Comparison of ENCODE assay signal across 8 cellular contexts in the genomic region with DNA sequence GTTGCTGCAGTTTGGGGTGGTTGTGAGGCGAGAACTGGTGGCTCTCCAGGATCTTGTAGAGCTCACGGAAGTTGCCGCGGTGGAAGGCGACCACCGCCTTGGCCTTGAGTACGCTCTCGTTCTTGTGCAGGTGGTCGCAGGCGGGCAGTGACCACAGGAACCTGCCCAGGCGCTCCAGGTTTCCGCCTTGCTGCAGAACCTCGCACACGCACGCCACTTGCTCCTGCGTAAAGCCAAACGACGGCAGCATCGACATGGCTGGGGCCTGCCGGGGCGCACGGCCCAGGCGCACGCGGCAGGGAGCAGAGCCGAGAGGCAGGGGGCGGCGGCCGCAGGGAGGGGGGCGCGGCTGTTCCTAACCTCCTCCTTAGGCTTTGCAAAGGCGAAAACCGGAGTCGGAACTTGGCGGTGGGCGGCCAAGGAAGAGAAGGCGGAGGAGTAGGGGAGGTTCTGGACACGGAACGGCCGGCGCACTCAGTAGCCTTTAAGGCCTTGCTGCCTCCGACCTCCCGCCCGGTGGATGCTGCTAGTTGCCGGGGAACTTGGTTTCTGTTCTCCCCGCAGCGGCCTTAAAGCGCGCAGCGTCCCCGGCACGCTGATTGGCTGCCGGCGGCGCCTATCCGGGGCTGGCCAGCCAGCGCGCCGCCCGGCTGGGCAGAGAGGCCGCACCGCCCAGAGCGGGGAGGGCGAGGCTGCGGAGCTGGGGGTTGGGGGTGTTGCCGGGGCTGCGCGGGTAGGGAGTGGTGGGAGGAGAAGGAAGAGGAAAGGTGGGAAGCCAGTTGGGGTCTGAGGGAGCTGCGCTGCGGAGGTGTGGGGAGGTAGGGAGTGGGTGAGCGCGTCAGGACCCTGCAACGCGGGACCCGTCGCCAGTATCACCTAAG. TPM values are rescaled to one million over a fixed set of nuclear protein-coding genes. Genes with fewer than 3 reads are reported as not detected.
A peak's percentile ranks its signal among the peaks of the same experiment; 100 is the strongest.
DNase-seq lines count a peak whose midpoint lies in the region; ATAC-seq and TF ChIP-seq lines count a peak whose summit lies in the region.

A gene (minus strand): TSS at position 544 of the 881 bp plus-strand sequence. CDS start 288 bp downstream, at position 256.

- peaks cover 53% of the 10 kb centered on the region for H3K4me1 Mint-ChIP-seq in stimulated activated naive CD8-positive, alpha-beta T cell treated with anti-CD3 and anti-CD28 coated beads, Interleukin-15, Interleukin-2, amounts not matched to agents 100 ng/mL and 50 ng/mL, for 24 hours (ENCODE audit: low read depth)

- H3K27me3 Mint-ChIP-seq in stimulated activated naive CD8-positive, alpha-beta T cell treated with anti-CD3 and anti-CD28 coated beads, Interleukin-15, Interleukin-2, amounts not matched to agents 100 ng/mL and 50 ng/mL, for 24 hours: peaks cover 94% of the 10 kb centered on the region

- H3K27ac Mint-ChIP-seq in stimulated activated naive CD8-positive, alpha-beta T cell treated with anti-CD3 and anti-CD28 coated beads, Interleukin-15, Interleukin-2, amounts not matched to agents 100 ng/mL and 50 ng/mL, for 24 hours: no peak within 1 kb of the TSS

- H3K27ac ChIP-seq in RWPE2 (ENCODE audit: poor library complexity, severe bottlenecking): peak within 1 kb of the TSS; percentile 34
- H3K27ac ChIP-seq in coronary artery: peak within 1 kb of the TSS in 1 of 2 donors; percentile 56
- no peak within 1 kb of the TSS for H3K27ac ChIP-seq in left lung

- H3K36me3 Mint-ChIP-seq in stimulated activated naive CD8-positive, alpha-beta T cell treated with anti-CD3 and anti-CD28 coated beads, Interleukin-15, Interleukin-2, amounts not matched to agents 100 ng/mL and 50 ng/mL, for 24 hours (ENCODE audit: low read depth): no peaks in the 10 kb centered on the region

- no peak for TF ChIP-seq CTCF in RWPE2 (IDR thresholded peaks at IDR 0.05; ENCODE audit: poor library complexity, severe bottlenecking)
- no peak for TF ChIP-seq CTCF in coronary artery (IDR thresholded peaks at IDR 0.05)
- no peak for TF ChIP-seq CTCF in left lung (IDR thresholded peaks at IDR 0.05)

- H3K36me3 ChIP-seq in MG63 (peaks cover 3% of the 10 kb centered on the region; the same call in 1 of the 2 replicates), RWPE2 (ENCODE audit: low read depth) (peaks cover 14% of the 10 kb centered on the region), left lung (no peaks in the 10 kb centered on the region)

- intact Hi-C loops in left lung (cut with DNase I): no loop called here

- no peaks in the 10 kb centered on the region for H3K4me1 ChIP-seq in RWPE2 (ENCODE audit: insufficient read depth, poor library complexity, severe bottlenecking)
- H3K4me1 ChIP-seq in left lung: peaks cover 16 to 35% of the 10 kb centered on the region in 2 donors

- ATAC-seq in GM21381 (IDR thresholded peaks at IDR 0.05; ENCODE audit: unreplicated experiment) (peak; percentile 73), RWPE2 (ENCODE audit: low read depth) (peak; percentile 88), left lung (peak; percentile 95)

- peak within 1 kb of the TSS; percentile 41 for H3K4me3 Mint-ChIP-seq in stimulated activated naive CD8-positive, alpha-beta T cell treated with anti-CD3 and anti-CD28 coated beads, Interleukin-15, Interleukin-2, amounts not matched to agents 100 ng/mL and 50 ng/mL, for 24 hours

- H3K4me3 ChIP-seq in MG63: peak within 1 kb of the TSS; percentile 64
- H3K4me3 ChIP-seq in RWPE2 (ENCODE audit: severe bottlenecking): peak within 1 kb of the TSS; percentile 45
- peak within 1 kb of the TSS; percentile 73 for H3K4me3 ChIP-seq in coronary artery
- H3K4me3 ChIP-seq in left lung: peak within 1 kb of the TSS; percentile 33 to 41

- H3K27me3 ChIP-seq in MG63 (no peaks in the 10 kb centered on the region), RWPE2 (ENCODE audit: insufficient read depth, poor library complexity, severe bottlenecking) (no peaks in the 10 kb centered on the region), left lung (peaks cover 94 to 100% of the 10 kb centered on the region in 2 donors)

- no peaks in the 10 kb centered on the region for H3K9me3 ChIP-seq in MG63
- no peaks in the 10 kb centered on the region for H3K9me3 ChIP-seq in RWPE2 (ENCODE audit: severe bottlenecking)
- H3K9me3 ChIP-seq in left lung: no peaks in the 10 kb centered on the region

- DNase-seq in COR-L47 (lab: John Stamatoyannopoulos, UW) (peak; percentile 84), MG63 (peak; percentile 85), RWPE2 (ENCODE audit: low spot score) (peak; percentile 94), coronary artery (ENCODE audit: low spot score) (peak; percentile 79), left lung (peak; percentile 65 to 87)
- no peak for DNase-seq in stimulated activated naive CD4-positive, alpha-beta T cell treated with Interleukin-2 at 50 U/mL for 16 hours (lab: John Stamatoyannopoulos, UW)

- H3K9me3 Mint-ChIP-seq in stimulated activated naive CD8-positive, alpha-beta T cell treated with anti-CD3 and anti-CD28 coated beads, Interleukin-15, Interleukin-2, amounts not matched to agents 100 ng/mL and 50 ng/mL, for 24 hours: no peaks in the 10 kb centered on the region

RNA-seq across cellular contexts. Expression of the gene that starts here (rescaled TPM):
- 4.1 and 10.7 TPM in 2 replicates for total RNA-seq in MG63 (2014; rRNA removed; shearing (Covaris generic); ENCODE audit: low replicate concordance)
- 1 to 10 TPM in 1 of 2 donors, not detected in 1; 1.3 TPM for total RNA-seq in left lung
